1 cellular context compared by ENCODE assay signal in genomic region chr2:91477731-91478672, GRCh38.
TF ChIP-seq lines count a peak whose summit lies in the region.

No MANE protein-coding gene starts in this region.

TF ChIP-seq in K562, 482 proteins besides CTCF, POLR2A, EP300 and RAD21 (continued from another document and continues in another):
- TF ChIP-seq ZBTB40 (IDR thresholded peaks at IDR 0.05) = no peak
- no peak for TF ChIP-seq ZBTB40 (CRISPR knock-in tag; IDR thresholded peaks at IDR 0.05)
- TF ChIP-seq FOS (IDR thresholded peaks at IDR 0.05; ENCODE audit: extremely low read depth, insufficient read length) = no peak
- TF ChIP-seq STAG1 (CRISPR knock-in tag; IDR thresholded peaks at IDR 0.05; ENCODE audit: borderline replicate concordance) = no peak
- no peak for TF ChIP-seq ZNF239 (CRISPR knock-in tag; IDR thresholded peaks at IDR 0.05)
- no peak for TF ChIP-seq U2AF2 (optimal IDR thresholded peaks at IDR 0.05; ENCODE audit: low read depth, low read length)
- no peak; the same call in 1 of the 2 replicates for TF ChIP-seq VEZF1 (CRISPR knock-in tag; IDR thresholded peaks at IDR 0.05)
- TF ChIP-seq CC2D1A (IDR thresholded peaks at IDR 0.05) = no peak
- no peak for TF ChIP-seq SUPT5H (IDR thresholded peaks at IDR 0.05)
- TF ChIP-seq PCBP1 (IDR thresholded peaks at IDR 0.05; ENCODE audit: low read depth, low read length, poor library complexity, severe bottlenecking) = peak; percentile 60
- TF ChIP-seq CBFA2T3 (IDR thresholded peaks at IDR 0.05) = no peak
- no peak for TF ChIP-seq ETV6 (IDR thresholded peaks at IDR 0.05; ENCODE audit: borderline replicate concordance in 1 of 2, low read depth in 2 of 2, low read length in 1 of 2)
- no peak for TF ChIP-seq ETV6 (CRISPR knock-in tag; IDR thresholded peaks at IDR 0.05; ENCODE audit: borderline replicate concordance)
- TF ChIP-seq ZMIZ1 (IDR thresholded peaks at IDR 0.05; ENCODE audit: low read depth in 2 of 2, low read length in 2 of 2) = no peak
- no peak for TF ChIP-seq SMARCE1 (IDR thresholded peaks at IDR 0.05)
- no peak for TF ChIP-seq NR2C2 (CRISPR knock-in tag; IDR thresholded peaks at IDR 0.05)
- TF ChIP-seq NR2C2 (tag; IDR thresholded peaks at IDR 0.05) = no peak
- TF ChIP-seq COPS2 (conservative IDR thresholded peaks at IDR 0.05) = no peak
- TF ChIP-seq PHB (CRISPR knock-in tag; IDR thresholded peaks at IDR 0.05) = no peak
- TF ChIP-seq ZSCAN29 (IDR thresholded peaks at IDR 0.05) = peak; percentile 89
- TF ChIP-seq NCOA1 (IDR thresholded peaks at IDR 0.05; ENCODE audit: low read depth) = no peak
- TF ChIP-seq JUND (IDR thresholded peaks at IDR 0.05; ENCODE audit: borderline replicate concordance, low read depth, low read length) = no peak
- TF ChIP-seq JUND (tag; IDR thresholded peaks at IDR 0.05; ENCODE audit: borderline replicate concordance, low read depth, low read length) = no peak
- TF ChIP-seq ZFP91 (CRISPR knock-in tag; IDR thresholded peaks at IDR 0.05) = no peak
- TF ChIP-seq ZNF740 (CRISPR knock-in tag; IDR thresholded peaks at IDR 0.05) = no peak
- TF ChIP-seq ZNF740 (tag; IDR thresholded peaks at IDR 0.05) = 0 out of 4 replicates have a peak, but pooled peaks of 1 of the 2 experiments have one; percentile 13
- TF ChIP-seq EWSR1 (IDR thresholded peaks at IDR 0.05; ENCODE audit: borderline replicate concordance, low read depth, partially characterized antibody) = no peak
- TF ChIP-seq MTF1 (CRISPR knock-in tag; IDR thresholded peaks at IDR 0.05; ENCODE audit: borderline replicate concordance) = no peak
- no peak for TF ChIP-seq FOXP4 (CRISPR knock-in tag; IDR thresholded peaks at IDR 0.05; ENCODE audit: borderline replicate concordance)
- 0 out of 2 replicates have a peak, but pooled peaks have one; percentile 34 for TF ChIP-seq CXXC5 (CRISPR knock-in tag; IDR thresholded peaks at IDR 0.05)
- TF ChIP-seq MLX (CRISPR knock-in tag; conservative IDR thresholded peaks at IDR 0.05) = no peak
- TF ChIP-seq ZBTB1 (CRISPR knock-in tag; IDR thresholded peaks at IDR 0.05; ENCODE audit: borderline replicate concordance, low read depth) = no peak
- 0 out of 2 replicates have a peak, but pooled peaks have one; percentile 52 for TF ChIP-seq SAFB (IDR thresholded peaks at IDR 0.05; ENCODE audit: borderline replicate concordance, low read depth, low read length)
- no peak for TF ChIP-seq ZNF232 (CRISPR knock-in tag; IDR thresholded peaks at IDR 0.05)
- no peak for TF ChIP-seq MTA2 (IDR thresholded peaks at IDR 0.05; ENCODE audit: low read depth)
- no peak for TF ChIP-seq ZNF143 (CRISPR knock-in tag; IDR thresholded peaks at IDR 0.05)
- no peak for TF ChIP-seq RFX1 (IDR thresholded peaks at IDR 0.05)
